Comparison of ENCODE assay signal across 16 cellular contexts in genomic region chr10:73332379-73332778, GRCh38. TPM values are rescaled to one million over a fixed set of nuclear protein-coding genes. Genes with fewer than 3 reads are reported as not detected.
A peak's percentile ranks its signal among the peaks of the same experiment; 100 is the strongest.
DNase-seq lines count a peak whose midpoint lies in the region; FAIRE-seq and TF ChIP-seq lines count a peak whose summit lies in the region.
"Had no signal": no experiment of that assay in that cellular context is flagged by ENCODE, and none has a peak within 500 bp of the region (broad histone marks: within the 10 kb centered on the region; RNA-seq: fewer than 3 reads in every experiment).

No MANE protein-coding gene starts in this region.

- H3K79me1 ChIP-seq in mesendoderm (ENCODE audit: low read length), result no peaks in the 10 kb centered on the region

- TF ChIP-seq POLR2A in uterus (IDR thresholded peaks at IDR 0.05), result no peak

- no peak overlapping the region for H3K18ac ChIP-seq in mesendoderm (ENCODE audit: low read length)

- no peak overlapping the region for H2BK120ac ChIP-seq in mesendoderm (ENCODE audit: low read depth, low read length)

- H3K9ac ChIP-seq in mesendoderm (ENCODE audit: low read length), result no peak overlapping the region
- H3K9ac ChIP-seq: BLaER1 treated with 17β-estradiol and CSF1 and Interleukin-3, amounts not matched to agents 10 nM and 100 nM had no signal

- H3K23ac ChIP-seq in mesendoderm (ENCODE audit: low read length), result no peak overlapping the region

- H2AFZ ChIP-seq in OCI-LY7 (ENCODE audit: low read length), result no peak overlapping the region

- TF ChIP-seq CTCF in C4-2B (conservative IDR thresholded peaks at IDR 0.05), result no peak
- no peak for TF ChIP-seq CTCF in HEK293 (tag by site-specific recombination; IDR thresholded peaks at IDR 0.05)
- no peak for TF ChIP-seq CTCF in OCI-LY7 (conservative IDR thresholded peaks at IDR 0.05; ENCODE audit: low read length)
- no peak for TF ChIP-seq CTCF in uterus (IDR thresholded peaks at IDR 0.05)

- no peak overlapping the region for H2AK5ac ChIP-seq in mesendoderm (ENCODE audit: low read length)

- H3K9me2 ChIP-seq in OCI-LY7 (ENCODE audit: insufficient read depth, low read length), result no peaks in the 10 kb centered on the region

- H4K5ac ChIP-seq in mesendoderm (ENCODE audit: low read length), result no peak overlapping the region

- no peak overlapping the region for H4K8ac ChIP-seq in mesendoderm (ENCODE audit: low read depth, low read length)

- H3K79me2 ChIP-seq in mesendoderm (ENCODE audit: control insufficient read depth, insufficient read depth, low read length) (no peaks in the 10 kb centered on the region), OCI-LY7 (ENCODE audit: insufficient read depth, low read depth, low read length) (no peaks in the 10 kb centered on the region)

- intact Hi-C loops in OCI-LY7 (cut with micrococcal nuclease; ENCODE audit: unreplicated experiment) (no loop called here), uterus (cut with DNase I; ENCODE audit: low total_unique reads) (no loop called here)

- H3K4me1 ChIP-seq in HEK293 (ENCODE audit: control insufficient read depth, insufficient read depth, low read length) (no peaks in the 10 kb centered on the region), mesendoderm (ENCODE audit: control insufficient read depth, low read depth, low read length) (no peaks in the 10 kb centered on the region), OCI-LY7 (ENCODE audit: insufficient read depth, low read length, poor library complexity, severe bottlenecking) (no peaks in the 10 kb centered on the region), uterus (no peaks in the 10 kb centered on the region)
- H3K4me1 ChIP-seq: BLaER1 treated with 17β-estradiol and CSF1 and Interleukin-3, amounts not matched to agents 10 nM and 100 nM had no signal

- POLR2A ChIA-PET in HEK293 (lab: Yijun Ruan, JAX), result no interaction called here
- POLR2A ChIA-PET in OCI-LY7 (lab: Charles Lee), result no interaction called here

- H3K4ac ChIP-seq in mesendoderm (ENCODE audit: low read depth, low read length), result no peak overlapping the region

- no CpG with 5 or more reads among the region's 2 CpGs for WGBS in mesendoderm (ENCODE audit: extremely low coverage, insufficient coverage, low lambda C conversion rate)

- H3K27ac ChIP-seq in C4-2B, result peak overlapping the region; percentile 61; the same call in 1 of the 2 replicates
- H3K27ac ChIP-seq in HEK293 (ENCODE audit: extremely low read depth, low read depth, low read length), result no peak overlapping the region
- no peak overlapping the region for H3K27ac ChIP-seq in mesendoderm (ENCODE audit: low read depth, low read length)
- H3K27ac ChIP-seq in OCI-LY7 (ENCODE audit: low read depth, low read length, poor library complexity, severe bottlenecking), result no peak overlapping the region
- H3K27ac ChIP-seq in uterus, result no peak overlapping the region
- H3K27ac ChIP-seq: BLaER1 treated with 17β-estradiol and CSF1 and Interleukin-3, amounts not matched to agents 10 nM and 100 nM had no signal

- FAIRE-seq in urothelium cell line (lab: Jason Lieb, UNC), result no peak
- FAIRE-seq: G401.6, GM12891, GM19239 had no signal

- CTCF ChIA-PET in HEK293 (lab: Yijun Ruan, JAX) (interaction anchor here (0.6 kb wide), 1 partner anchor 81 kb away, joined by 3 read pairs; no protein-coding TSS in a partner anchor), OCI-LY7 (lab: Charles Lee; ENCODE audit: unreplicated experiment) (no interaction called here)

- H2BK5ac ChIP-seq in mesendoderm (ENCODE audit: low read length), result no peak overlapping the region

- H3K9me3 ChIP-seq in HEK293 (ENCODE audit: control insufficient read depth, insufficient read depth, low read depth, low read length) (no peaks in the 10 kb centered on the region), OCI-LY7 (ENCODE audit: low read length) (no peaks in the 10 kb centered on the region), uterus (no peaks in the 10 kb centered on the region)
- H3K9me3 ChIP-seq: BLaER1 treated with 17β-estradiol and CSF1 and Interleukin-3, amounts not matched to agents 10 nM and 100 nM had no signal

- no peak overlapping the region for H3K56ac ChIP-seq in mesendoderm (ENCODE audit: low read length)

- H3K4me2 ChIP-seq in mesendoderm (ENCODE audit: low read length), result no peak overlapping the region
- no peak overlapping the region for H3K4me2 ChIP-seq in OCI-LY7 (ENCODE audit: low read length)
- H3K4me2 ChIP-seq: BLaER1 treated with 17β-estradiol and CSF1 and Interleukin-3, amounts not matched to agents 10 nM and 100 nM had no signal

- H3K4me3 ChIP-seq in HEK293 (ENCODE audit: low read depth, low read length) (no peak overlapping the region), mesendoderm (ENCODE audit: low read length) (no peak overlapping the region), OCI-LY7 (ENCODE audit: low read depth, low read length, poor library complexity, severe bottlenecking) (no peak overlapping the region), uterus (no peak overlapping the region)
- H3K4me3 ChIP-seq: BLaER1 treated with 17β-estradiol and CSF1 and Interleukin-3, amounts not matched to agents 10 nM and 100 nM had no signal

- H2BK15ac ChIP-seq in mesendoderm (replicated peaks; ENCODE audit: low read depth), result no peak overlapping the region

- H3K27me3 ChIP-seq in mesendoderm (ENCODE audit: insufficient read depth, low read length, poor library complexity) (no peaks in the 10 kb centered on the region), uterus (no peaks in the 10 kb centered on the region)
- H3K27me3 ChIP-seq: BLaER1 treated with 17β-estradiol and CSF1 and Interleukin-3, amounts not matched to agents 10 nM and 100 nM had no signal

- no TSS peak for BruUV-seq in OCI-LY7 (replicated peaks; lab: Mats Ljungman, UMichigan)

- H3K36me3 ChIP-seq in HEK293 (ENCODE audit: control insufficient read depth in 2 of 2, insufficient read depth in 1 of 2, low read length in 2 of 2) (no peaks in the 10 kb centered on the region), mesendoderm (ENCODE audit: control insufficient read depth, insufficient read depth, low read length) (no peaks in the 10 kb centered on the region), OCI-LY7 (ENCODE audit: insufficient read depth, low read length) (no peaks in the 10 kb centered on the region), uterus (no peaks in the 10 kb centered on the region)

- no peaks in the 10 kb centered on the region for H4K20me1 ChIP-seq in OCI-LY7 (ENCODE audit: insufficient read depth, low read length)
- H4K20me1 ChIP-seq: BLaER1 treated with 17β-estradiol and CSF1 and Interleukin-3, amounts not matched to agents 10 nM and 100 nM had no signal

- DNase-seq in NCI-H69 (lab: John Stamatoyannopoulos, UW) (peak; percentile 50), mesendoderm (peak; percentile 6), OCI-LY7 (ENCODE audit: low spot score) (no peak), uterus (no peak), urothelium cell line (ENCODE audit: low spot score) (no peak)
- DNase-seq: ACHN; Calu3; CD4-positive, alpha-beta T cell; DMS79; IMR-90 had no signal

TF ChIP-seq in HEK293, 187 proteins besides CTCF, POLR2A, EP300 and RAD21:
- TF ChIP-seq ZBTB1 (tag by site-specific recombination; IDR thresholded peaks at IDR 0.05) (no peak), SP7 (tag by site-specific recombination; IDR thresholded peaks at IDR 0.05) (peak; percentile 87), PRDM10 (tag by site-specific recombination; IDR thresholded peaks at IDR 0.05) (peak; percentile 93)
- TF ChIP-seq, protein P1, sequence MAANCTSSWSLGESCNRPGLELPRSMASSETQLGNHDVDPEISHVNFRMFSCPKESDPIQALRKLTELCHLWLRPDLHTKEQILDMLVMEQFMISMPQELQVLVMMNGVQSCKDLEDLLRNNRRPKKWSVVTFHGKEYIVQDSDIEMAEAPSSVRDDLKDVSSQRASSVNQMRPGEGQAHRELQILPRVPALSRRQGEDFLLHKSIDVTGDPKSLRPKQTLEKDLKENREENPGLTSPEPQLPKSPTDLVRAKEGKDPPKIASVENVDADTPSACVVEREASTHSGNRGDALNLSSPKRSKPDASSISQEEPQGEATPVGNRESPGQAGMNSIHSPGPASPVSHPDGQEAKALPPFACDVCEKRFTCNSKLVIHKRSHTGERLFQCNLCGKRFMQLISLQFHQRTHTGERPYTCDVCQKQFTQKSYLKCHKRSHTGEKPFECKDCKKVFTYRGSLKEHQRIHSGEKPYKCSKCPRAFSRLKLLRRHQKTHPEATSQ (tag by site-specific recombination; IDR thresholded peaks at IDR 0.05), result no peak

RNA-seq across cellular contexts. Expression of gene CFAP70, which starts 26.3 kb away (rescaled TPM):
- 0.07 TPM for polyA plus RNA-seq in mesendoderm (2013, experiment 1 of 2)
- polyA plus RNA-seq in mesendoderm (2013, experiment 2 of 2), result 0.10 TPM
- total RNA-seq in OCI-LY7 (2014; rRNA removed; shearing (Covaris generic)), result 0.26 and 1.9 TPM in 2 replicates
- 0.94 and 1.1 TPM in 2 replicates for total RNA-seq in OCI-LY7 (2022)
- total RNA-seq in uterus, result 10 to 100 TPM in 1 of 4 donors, 1 to 10 TPM in 3; 1.5 to 11.3 (median 3.0) TPM

Comparison
In these comparisons a context has a peak if more than half of its experiments do, and no peak if none do; other contexts are left out.
1. DNase-seq: peak in NCI-H69 (single experiment) and mesendoderm (single experiment); none in OCI-LY7 (single experiment), uterus (0 of 2) and urothelium cell line (single experiment).